In the genomic region with DNA sequence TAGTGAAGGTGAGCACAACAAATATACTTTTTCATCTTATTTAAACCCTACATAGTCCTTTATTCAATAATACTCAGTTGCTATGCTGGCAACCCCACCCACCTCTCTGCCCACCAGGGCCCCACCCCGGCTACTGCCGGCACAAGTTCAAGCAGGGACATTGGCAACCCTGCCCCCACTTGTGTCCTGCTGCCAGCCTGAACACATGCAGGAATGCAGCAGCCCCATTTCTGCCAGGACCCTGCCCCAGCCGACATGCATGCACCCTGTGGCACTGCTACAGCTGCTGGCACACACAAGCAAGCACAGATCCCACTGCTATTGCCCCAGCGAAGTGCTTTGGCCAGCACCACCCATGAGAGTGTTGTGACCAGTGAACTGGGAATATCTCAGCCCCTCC, we compare ENCODE assay signal across 22 cellular contexts.
"Had no signal": no experiment of that assay in that cellular context is flagged by ENCODE, and none has a peak within 500 bp of the region (broad histone marks: within the 10 kb centered on the region; RNA-seq: fewer than 3 reads in every experiment).

No MANE protein-coding gene starts in this region.

- H3K9me3 ChIP-seq: left lung, lower lobe of right lung, neutrophil, psoas muscle, sigmoid colon, upper lobe of left lung, uterus had no signal

- DNase-seq: effector CD4-positive, alpha-beta T cell; endodermal cell; foreskin melanocyte; head of caudate nucleus; hippocampal formation; left lung; lower lobe of right lung; mesendoderm; naive thymus-derived CD4-positive, alpha-beta T cell; nephron progenitor cell; psoas muscle; retina; sigmoid colon; small intestine; stimulated activated CD4-positive, alpha-beta T cell treated with anti-CD3 and anti-CD28 coated beads, Interleukin-12 subunit alpha, Interleukin-12 subunit beta, amount 100 ng/mL, for 4 hours; stimulated activated naive CD4-positive, alpha-beta T cell treated with Interleukin-2 at 50 U/mL for 16 hours; uterus had no signal

- H3K36me3 ChIP-seq: left lung, lower lobe of right lung, neutrophil, sigmoid colon, upper lobe of left lung, uterus had no signal

- H3K4me3 ChIP-seq: coronary artery, left lung, lower lobe of right lung, psoas muscle, sigmoid colon, upper lobe of left lung, uterus had no signal

- H3K27ac ChIP-seq: coronary artery, left lung, lower lobe of right lung, neutrophil, psoas muscle, sigmoid colon, upper lobe of left lung, uterus had no signal

- H3K4me1 ChIP-seq: left lung, lower lobe of right lung, psoas muscle, sigmoid colon, uterus had no signal

- H3K27me3 ChIP-seq: left lung, neutrophil, sigmoid colon, upper lobe of left lung, uterus had no signal

- FAIRE-seq: endothelial cell of umbilical vein, islet of Langerhans, small intestine had no signal
